ENCODE assay signal across 8 cellular contexts in genomic region chr20:35207950-35208611, GRCh38. TPM values are rescaled to one million over a fixed set of nuclear protein-coding genes. Genes with fewer than 3 reads are reported as not detected.
DNase-seq lines count a peak whose midpoint lies in the region; ATAC-seq and TF ChIP-seq lines count a peak whose summit lies in the region.

No MANE protein-coding gene starts in this region.

- TF ChIP-seq POLR2A in stomach (IDR thresholded peaks at IDR 0.05): no peak

- no peak for TF ChIP-seq EP300 in stomach (IDR thresholded peaks at IDR 0.05)

- H3K9me3 ChIP-seq in neutrophil (no peaks in the 10 kb centered on the region), stomach (no peaks in the 10 kb centered on the region)

- ATAC-seq in GM18520 (IDR thresholded peaks at IDR 0.05; ENCODE audit: unreplicated experiment): no peak

- DNase-seq in DMS 273 treated with DMSO at 0.1 percent for 48 hours (lab: John Stamatoyannopoulos, UW) (peak; percentile 51), LoVo (ENCODE audit: low spot score) (peak; percentile 77), SHP77 treated with DMSO at 0.1 percent for 48 hours (lab: John Stamatoyannopoulos, UW) (peak; percentile 64), foreskin fibroblast (peak; percentile 60 to 88), stomach (peak; percentile 82)
- DNase-seq in activated effector memory CD4-positive, alpha-beta T cell treated with Interleukin-2 at 50 U/mL for 16 hours: peak; percentile 56

- WGBS in stomach, 5 donors: 21 to 25% (median 24%) methylated on average over 8 of the region's 8 CpGs

- H3K27me3 ChIP-seq in neutrophil (no peaks in the 10 kb centered on the region), stomach (no peaks in the 10 kb centered on the region)

- H3K4me3 ChIP-seq in foreskin fibroblast (ENCODE audit: low read depth in 1 of 2, low read length in 2 of 2) (peak overlapping the region in 1 of 2 donors; percentile 16), neutrophil (ENCODE audit: low read depth in 1 of 2, low read length in 1 of 2) (no peak overlapping the region), stomach (no peak overlapping the region)

- H3K27ac ChIP-seq in neutrophil (no peak overlapping the region), stomach (peak overlapping the region; percentile 57 to 69 (median 63))

- intact Hi-C loops in stomach (cut with DNase I; ENCODE audit: low total_unique reads): no loop called here

- H3K36me3 ChIP-seq in neutrophil (peaks cover 15% of the 10 kb centered on the region), stomach (peaks cover 0 to 4% (median 0%) of the 10 kb centered on the region in 4 donors)

- TF ChIP-seq CTCF in foreskin fibroblast (IDR thresholded peaks at IDR 0.05; ENCODE audit: low read depth, low read length) (peak; percentile 64), neutrophil (IDR thresholded peaks at IDR 0.05) (peak; percentile 66), stomach (IDR thresholded peaks at IDR 0.05) (peak in 5 of 7 experiments; percentile 63 to 85 (median 77))

- H3K4me1 ChIP-seq in neutrophil (ENCODE audit: control insufficient read depth in 1 of 2, insufficient read depth in 1 of 2, low read depth in 1 of 2, low read length in 1 of 2): peaks cover 0 to 8% of the 10 kb centered on the region in 2 experiments
- peaks cover 0 to 15% (median 12%) of the 10 kb centered on the region in 4 donors for H3K4me1 ChIP-seq in stomach

RNA-seq across cellular contexts. Expression of gene MMP24, which starts 18.4 kb away (rescaled TPM):
- total RNA-seq in stomach: 1 to 10 TPM in 3 of 5 donors, not detected in 2; 1.5 to 6.2 (median 2.7) TPM
- 1 to 10 TPM in 1 of 3 donors, under 1 TPM in 2; 0.15 to 1.7 (median 0.20) TPM for polyA plus RNA-seq in stomach

RNA-seq across cellular contexts. Expression of gene PROCR, which starts 36.2 kb away (rescaled TPM):
- total RNA-seq in stomach: 10 to 100 TPM in 2 of 5 donors, 1 to 10 TPM in 3; 4.0 to 37.6 (median 7.8) TPM
- polyA plus RNA-seq in stomach: 10 to 100 TPM; 15.0 to 31.2 (median 27.6) TPM
